ENCODE assay signal across 11 cellular contexts in the genomic region with DNA sequence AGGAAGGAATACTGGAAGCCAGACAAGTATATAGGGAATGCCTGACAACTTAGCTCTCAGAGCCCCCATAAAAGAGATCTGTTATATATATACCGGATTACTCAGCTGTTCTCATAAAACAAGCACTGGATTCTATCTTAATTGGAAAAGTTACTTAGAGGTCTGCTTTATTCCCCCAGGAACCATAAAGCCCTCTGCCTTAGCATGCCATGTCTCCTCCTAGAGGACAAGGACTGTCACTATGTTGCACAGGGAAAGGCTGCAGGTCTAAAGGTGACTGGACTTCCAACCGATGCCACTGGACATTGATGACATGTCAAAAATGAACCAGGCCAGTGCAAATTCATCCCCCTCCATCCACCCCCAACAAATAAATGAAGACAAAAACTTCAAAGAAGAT. TPM values are rescaled to one million over a fixed set of nuclear protein-coding genes. Genes with fewer than 3 reads are reported as not detected.
DNase-seq lines count a peak whose midpoint lies in the region; ATAC-seq and TF ChIP-seq lines count a peak whose summit lies in the region.
"Had no signal": no experiment of that assay in that cellular context is flagged by ENCODE, and none has a peak within 500 bp of the region (broad histone marks: within the 10 kb centered on the region; RNA-seq: fewer than 3 reads in every experiment).

No MANE protein-coding gene starts in this region.

- H3K9ac ChIP-seq in colonic mucosa (ENCODE audit: low read depth in 2 of 2, low read length in 2 of 2): no peak overlapping the region

- H3K27ac ChIP-seq in A673 (ENCODE audit: low read depth, low read length, poor library complexity, severe bottlenecking) (no peak overlapping the region), colonic mucosa (no peak overlapping the region)

- peak; percentile 57 for TF ChIP-seq CTCF in A673 (conservative IDR thresholded peaks at IDR 0.05; ENCODE audit: low read depth, low read length)
- peak; percentile 26 for TF ChIP-seq CTCF in GM10248 (IDR thresholded peaks at IDR 0.05; ENCODE audit: control extremely low read depth, extremely low read depth, low read depth, missing control alignments)
- peak; percentile 29 for TF ChIP-seq CTCF in fibroblast of the aortic adventitia (IDR thresholded peaks at IDR 0.05; ENCODE audit: insufficient read depth, low read length)
- no peak for TF ChIP-seq CTCF in colonic mucosa (IDR thresholded peaks at IDR 0.05)

- BruUV-seq in A673 (replicated peaks; lab: Mats Ljungman, UMichigan): no TSS peak

- H3K4me3 ChIP-seq in A673 (ENCODE audit: low read depth, low read length, poor library complexity, severe bottlenecking) (no peak overlapping the region), fibroblast of the aortic adventitia (ENCODE audit: low read depth, low read length) (no peak overlapping the region), colonic mucosa (no peak overlapping the region)

- peaks cover 36% of the 10 kb centered on the region for H3K4me1 ChIP-seq in A673 (ENCODE audit: insufficient read depth, low read length, poor library complexity, severe bottlenecking)
- peaks cover under 1% of the 10 kb centered on the region for H3K4me1 ChIP-seq in colonic mucosa

- peak; percentile 54 for DNase-seq in A673 (ENCODE audit: low spot score)
- no peak for DNase-seq in GM10248 (ENCODE audit: extremely low spot score)
- peak; percentile 85 for DNase-seq in NCI-H82 (lab: John Stamatoyannopoulos, UW)
- no peak for DNase-seq in fibroblast of the aortic adventitia (ENCODE audit: low read depth)
- no peak for DNase-seq in colonic mucosa
- DNase-seq in activated naive CD4-positive, alpha-beta T cell (lab: John Stamatoyannopoulos, UW): no peak
- DNase-seq in activated naive CD4-positive, alpha-beta T cell treated with anti-CD3 and anti-CD28 coated beads, Interleukin-2, amount 50 U/mL, for 72 hours (ENCODE audit: low spot score in 2 of 2): no peak
- DNase-seq: activated CD4-positive, alpha-beta memory T cell treated with anti-CD3 and anti-CD28 coated beads for 36 hours; activated naive CD8-positive, alpha-beta T cell treated with anti-CD3 and anti-CD28 coated beads, Interleukin-2, amount 10 ng/mL, durations not matched to agents 7 days and 5 days; CD8-positive, alpha-beta T cell had no signal

- H3K9me3 Mint-ChIP-seq in activated naive CD4-positive, alpha-beta T cell treated with anti-CD3 and anti-CD28 coated beads, Interleukin-2, amount 50 U/mL, for 72 hours: no peaks in the 10 kb centered on the region
- H3K9me3 Mint-ChIP-seq: activated CD4-positive, alpha-beta memory T cell treated with anti-CD3 and anti-CD28 coated beads for 36 hours; activated naive CD8-positive, alpha-beta T cell treated with anti-CD3 and anti-CD28 coated beads, Interleukin-2, amount 10 ng/mL, durations not matched to agents 7 days and 5 days; CD8-positive, alpha-beta T cell had no signal

- H3K36me3 ChIP-seq in A673 (ENCODE audit: insufficient read depth, low read length, poor library complexity, severe bottlenecking): no peaks in the 10 kb centered on the region
- H3K36me3 ChIP-seq in colonic mucosa: no peaks in the 10 kb centered on the region

- POLR2A ChIA-PET in A673 (lab: Charles Lee; ENCODE audit: low non-redundant PET) (no interaction called here), GM10248 (lab: Yijun Ruan, JAX) (no interaction called here)

- H3K27me3 ChIP-seq in A673 (replicated peaks; ENCODE audit: insufficient read depth, low read depth, low read length, poor library complexity) (no peaks in the 10 kb centered on the region), colonic mucosa (no peaks in the 10 kb centered on the region)

- no peak for ATAC-seq in GM21423 (IDR thresholded peaks at IDR 0.05; ENCODE audit: unreplicated experiment)
- ATAC-seq in activated naive CD4-positive, alpha-beta T cell treated with anti-CD3 and anti-CD28 coated beads, Interleukin-2, amount 50 U/mL, for 72 hours: no peak
- ATAC-seq: CD8-positive, alpha-beta T cell had no signal

- intact Hi-C loops in A673 (cut with micrococcal nuclease; ENCODE audit: unreplicated experiment): no loop called here
- intact Hi-C loops in colonic mucosa (cut with DNase I): no loop called here

- CTCF ChIA-PET in A673 (lab: Charles Lee) (no interaction called here), GM10248 (lab: Yijun Ruan, JAX) (interaction anchor here (1.8 kb wide), 1 partner anchor 35 kb away, joined by 4 read pairs; no protein-coding TSS in a partner anchor)

- H3K27ac Mint-ChIP-seq in activated naive CD4-positive, alpha-beta T cell treated with anti-CD3 and anti-CD28 coated beads, Interleukin-2, amount 50 U/mL, for 72 hours: no peak overlapping the region
- H3K27ac Mint-ChIP-seq: activated CD4-positive, alpha-beta memory T cell treated with anti-CD3 and anti-CD28 coated beads for 36 hours; activated naive CD8-positive, alpha-beta T cell treated with anti-CD3 and anti-CD28 coated beads, Interleukin-2, amount 10 ng/mL, durations not matched to agents 7 days and 5 days; CD8-positive, alpha-beta T cell had no signal

- H3K36me3 Mint-ChIP-seq in activated naive CD4-positive, alpha-beta T cell treated with anti-CD3 and anti-CD28 coated beads, Interleukin-2, amount 50 U/mL, for 72 hours: peaks cover 5 to 11% of the 10 kb centered on the region in 2 donors

- H3K9me3 ChIP-seq in A673 (ENCODE audit: low read depth, low read length, poor library complexity, severe bottlenecking): no peaks in the 10 kb centered on the region
- no peaks in the 10 kb centered on the region for H3K9me3 ChIP-seq in colonic mucosa

RNA-seq across cellular contexts. Expression of a gene that starts 6.4 kb away (rescaled TPM):
- total RNA-seq in A673 (2021) (22.4 and 28.2 TPM in 2 replicates), fibroblast of the aortic adventitia (ENCODE audit: low replicate concordance) (11.0 and 27.9 TPM in 2 replicates), colonic mucosa (10 to 100 TPM; 18.3 to 19.6 TPM)
- total RNA-seq in activated naive CD4-positive, alpha-beta T cell treated with anti-CD3 and anti-CD28 coated beads, Interleukin-2, amount 50 U/mL, for 72 hours: 10 to 100 TPM; 30.7 to 49.3 TPM

RNA-seq across cellular contexts. Expression of a gene that starts 29.6 kb away (rescaled TPM):
- total RNA-seq in A673 (2021): 0.88 and 0.92 TPM in 2 replicates
- total RNA-seq in fibroblast of the aortic adventitia (ENCODE audit: low replicate concordance): 0.45 and 0.65 TPM in 2 replicates
- 1 to 10 TPM in 1 of 2 donors, under 1 TPM in 1; 0.64 to 1.1 TPM for total RNA-seq in colonic mucosa
- 1 to 10 TPM; 1.6 to 1.9 TPM for total RNA-seq in activated naive CD4-positive, alpha-beta T cell treated with anti-CD3 and anti-CD28 coated beads, Interleukin-2, amount 50 U/mL, for 72 hours

Comparison
In these comparisons a context has a peak if more than half of its experiments do, and no peak if none do; other contexts are left out.
1. DNase-seq: peak in A673 (single experiment) and NCI-H82 (single experiment); none in GM10248 (single experiment), fibroblast of the aortic adventitia (single experiment), colonic mucosa (single experiment), activated naive CD4-positive, alpha-beta T cell (0 of 4) and activated naive CD4-positive, alpha-beta T cell treated with anti-CD3 and anti-CD28 coated beads, Interleukin-2, amount 50 U/mL, for 72 hours (0 of 2).